In the genomic region with DNA sequence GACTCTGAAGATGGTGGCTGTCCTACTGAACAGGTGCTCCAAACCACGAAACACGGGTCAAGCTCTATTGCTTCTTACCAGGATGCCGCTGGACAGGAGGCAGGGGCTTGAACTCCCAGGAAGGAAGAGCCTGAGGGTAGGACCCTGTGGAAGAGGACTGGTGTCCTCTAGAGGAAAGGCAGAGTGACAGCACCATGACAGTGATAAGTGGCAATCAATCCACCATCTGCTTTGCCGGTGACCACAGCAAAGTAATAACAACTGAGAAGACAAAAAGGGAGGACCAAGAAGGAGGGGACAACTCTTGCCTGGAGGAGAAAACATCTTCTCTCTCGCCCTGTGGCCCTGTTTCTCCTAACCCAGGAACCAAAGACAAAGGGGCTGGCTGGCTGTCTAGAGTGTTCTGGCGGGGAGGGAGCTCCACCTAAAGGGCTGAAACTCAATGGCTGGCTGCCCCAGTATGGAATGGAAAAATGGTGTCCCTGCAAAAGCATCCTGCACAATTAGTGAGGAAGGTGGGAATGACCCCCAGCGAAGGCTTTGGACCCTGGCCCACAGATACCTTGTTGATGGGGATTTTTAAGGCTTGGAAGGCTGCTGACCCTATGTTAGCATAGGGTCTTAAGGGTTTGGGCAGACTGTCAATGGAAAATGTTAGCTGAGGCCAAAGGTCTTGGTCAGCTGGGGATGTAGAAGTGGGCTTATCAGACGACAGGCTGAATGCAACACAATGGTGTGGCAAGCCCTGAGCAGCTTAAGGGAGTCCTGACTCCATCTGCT, we compare ENCODE assay signal across 1 cellular context.
TF ChIP-seq lines count a peak whose summit lies in the region.

No MANE protein-coding gene starts in this region.

TF ChIP-seq in HepG2, 621 proteins besides CTCF, POLR2A, EP300 and RAD21 (continued from another document):
- TF ChIP-seq, protein P1, sequence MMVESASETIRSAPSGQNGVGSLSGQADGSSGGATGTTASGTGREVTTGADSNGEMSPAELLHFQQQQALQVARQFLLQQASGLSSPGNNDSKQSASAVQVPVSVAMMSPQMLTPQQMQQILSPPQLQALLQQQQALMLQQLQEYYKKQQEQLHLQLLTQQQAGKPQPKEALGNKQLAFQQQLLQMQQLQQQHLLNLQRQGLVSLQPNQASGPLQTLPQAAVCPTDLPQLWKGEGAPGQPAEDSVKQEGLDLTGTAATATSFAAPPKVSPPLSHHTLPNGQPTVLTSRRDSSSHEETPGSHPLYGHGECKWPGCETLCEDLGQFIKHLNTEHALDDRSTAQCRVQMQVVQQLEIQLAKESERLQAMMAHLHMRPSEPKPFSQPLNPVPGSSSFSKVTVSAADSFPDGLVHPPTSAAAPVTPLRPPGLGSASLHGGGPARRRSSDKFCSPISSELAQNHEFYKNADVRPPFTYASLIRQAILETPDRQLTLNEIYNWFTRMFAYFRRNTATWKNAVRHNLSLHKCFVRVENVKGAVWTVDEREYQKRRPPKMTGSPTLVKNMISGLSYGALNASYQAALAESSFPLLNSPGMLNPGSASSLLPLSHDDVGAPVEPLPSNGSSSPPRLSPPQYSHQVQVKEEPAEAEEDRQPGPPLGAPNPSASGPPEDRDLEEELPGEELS (CRISPR knock-in tag; IDR thresholded peaks at IDR 0.05) = peak; percentile 13; the same call in 1 of the 2 replicates
- 0 out of 2 replicates have a peak, but pooled peaks have one; percentile 5 for TF ChIP-seq RARA (CRISPR knock-in tag; IDR thresholded peaks at IDR 0.05)
- no peak for TF ChIP-seq MAF1 (CRISPR knock-in tag; IDR thresholded peaks at IDR 0.05; ENCODE audit: borderline replicate concordance)
- no peak for TF ChIP-seq ZNF891 (CRISPR knock-in tag; IDR thresholded peaks at IDR 0.05)
- TF ChIP-seq, protein P2, sequence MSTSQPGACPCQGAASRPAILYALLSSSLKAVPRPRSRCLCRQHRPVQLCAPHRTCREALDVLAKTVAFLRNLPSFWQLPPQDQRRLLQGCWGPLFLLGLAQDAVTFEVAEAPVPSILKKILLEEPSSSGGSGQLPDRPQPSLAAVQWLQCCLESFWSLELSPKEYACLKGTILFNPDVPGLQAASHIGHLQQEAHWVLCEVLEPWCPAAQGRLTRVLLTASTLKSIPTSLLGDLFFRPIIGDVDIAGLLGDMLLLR (CRISPR knock-in tag; IDR thresholded peaks at IDR 0.05) = 0 out of 2 replicates have a peak, but pooled peaks have one; percentile 1
- TF ChIP-seq HOXA5 (CRISPR knock-in tag; IDR thresholded peaks at IDR 0.05) = peak; percentile 65; the same call in 1 of the 2 replicates
- TF ChIP-seq MBNL3 (CRISPR knock-in tag; conservative IDR thresholded peaks at IDR 0.05) = peak; percentile 50; the same call in 1 of the 2 replicates
- peak; percentile 47; the same call in 1 of the 2 replicates for TF ChIP-seq ZNF160 (CRISPR knock-in tag; IDR thresholded peaks at IDR 0.05)
- TF ChIP-seq ONECUT2 (CRISPR knock-in tag; IDR thresholded peaks at IDR 0.05) = no peak
- TF ChIP-seq ZSCAN21 (CRISPR knock-in tag; IDR thresholded peaks at IDR 0.05; ENCODE audit: borderline replicate concordance) = 0 out of 2 replicates have a peak, but pooled peaks have one; percentile 45
- TF ChIP-seq ZMYM2 (CRISPR knock-in tag; IDR thresholded peaks at IDR 0.05) = 0 out of 2 replicates have a peak, but pooled peaks have one; percentile 48
- TF ChIP-seq, protein P3, sequence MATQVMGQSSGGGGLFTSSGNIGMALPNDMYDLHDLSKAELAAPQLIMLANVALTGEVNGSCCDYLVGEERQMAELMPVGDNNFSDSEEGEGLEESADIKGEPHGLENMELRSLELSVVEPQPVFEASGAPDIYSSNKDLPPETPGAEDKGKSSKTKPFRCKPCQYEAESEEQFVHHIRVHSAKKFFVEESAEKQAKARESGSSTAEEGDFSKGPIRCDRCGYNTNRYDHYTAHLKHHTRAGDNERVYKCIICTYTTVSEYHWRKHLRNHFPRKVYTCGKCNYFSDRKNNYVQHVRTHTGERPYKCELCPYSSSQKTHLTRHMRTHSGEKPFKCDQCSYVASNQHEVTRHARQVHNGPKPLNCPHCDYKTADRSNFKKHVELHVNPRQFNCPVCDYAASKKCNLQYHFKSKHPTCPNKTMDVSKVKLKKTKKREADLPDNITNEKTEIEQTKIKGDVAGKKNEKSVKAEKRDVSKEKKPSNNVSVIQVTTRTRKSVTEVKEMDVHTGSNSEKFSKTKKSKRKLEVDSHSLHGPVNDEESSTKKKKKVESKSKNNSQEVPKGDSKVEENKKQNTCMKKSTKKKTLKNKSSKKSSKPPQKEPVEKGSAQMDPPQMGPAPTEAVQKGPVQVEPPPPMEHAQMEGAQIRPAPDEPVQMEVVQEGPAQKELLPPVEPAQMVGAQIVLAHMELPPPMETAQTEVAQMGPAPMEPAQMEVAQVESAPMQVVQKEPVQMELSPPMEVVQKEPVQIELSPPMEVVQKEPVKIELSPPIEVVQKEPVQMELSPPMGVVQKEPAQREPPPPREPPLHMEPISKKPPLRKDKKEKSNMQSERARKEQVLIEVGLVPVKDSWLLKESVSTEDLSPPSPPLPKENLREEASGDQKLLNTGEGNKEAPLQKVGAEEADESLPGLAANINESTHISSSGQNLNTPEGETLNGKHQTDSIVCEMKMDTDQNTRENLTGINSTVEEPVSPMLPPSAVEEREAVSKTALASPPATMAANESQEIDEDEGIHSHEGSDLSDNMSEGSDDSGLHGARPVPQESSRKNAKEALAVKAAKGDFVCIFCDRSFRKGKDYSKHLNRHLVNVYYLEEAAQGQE (IDR thresholded peaks at IDR 0.05; ENCODE audit: borderline replicate concordance in 1 of 2, low read depth in 1 of 2, low read length in 2 of 2) = no peak
- peak; percentile 36; the same call in 1 of the 2 replicates for TF ChIP-seq ZNF331 (CRISPR knock-in tag; IDR thresholded peaks at IDR 0.05)
- 0 out of 2 replicates have a peak, but pooled peaks have one; percentile 66 for TF ChIP-seq DNMT3B (CRISPR knock-in tag; conservative IDR thresholded peaks at IDR 0.05)
- TF ChIP-seq CCAR2 (optimal IDR thresholded peaks at IDR 0.05; ENCODE audit: low read depth, low read length) = no peak
- TF ChIP-seq, protein P4, sequence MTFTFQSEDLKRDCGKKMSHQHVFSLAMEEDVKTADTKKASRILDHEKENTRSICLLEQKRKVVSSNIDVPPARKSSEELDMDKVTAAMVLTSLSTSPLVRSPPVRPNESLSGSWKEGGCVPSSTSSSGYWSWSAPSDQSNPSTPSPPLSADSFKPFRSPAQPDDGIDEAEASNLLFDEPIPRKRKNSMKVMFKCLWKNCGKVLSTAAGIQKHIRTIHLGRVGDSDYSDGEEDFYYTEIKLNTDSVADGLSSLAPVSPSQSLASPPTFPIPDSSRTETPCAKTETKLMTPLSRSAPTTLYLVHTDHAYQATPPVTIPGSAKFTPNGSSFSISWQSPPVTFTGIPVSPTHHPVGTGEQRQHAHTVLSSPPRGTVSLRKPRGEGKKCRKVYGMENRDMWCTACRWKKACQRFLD (CRISPR knock-in tag; IDR thresholded peaks at IDR 0.05; ENCODE audit: borderline replicate concordance) = no peak
- TF ChIP-seq ZNF572 (CRISPR knock-in tag; IDR thresholded peaks at IDR 0.05) = peak; percentile 70; the same call in 1 of the 2 replicates
- peak; percentile 56; the same call in 1 of the 2 replicates for TF ChIP-seq ZNF441 (CRISPR knock-in tag; IDR thresholded peaks at IDR 0.05; ENCODE audit: borderline replicate concordance)
- peak; percentile 63; the same call in 1 of the 2 replicates for TF ChIP-seq RFXAP (CRISPR knock-in tag; IDR thresholded peaks at IDR 0.05; ENCODE audit: borderline replicate concordance)
- TF ChIP-seq, protein P5, sequence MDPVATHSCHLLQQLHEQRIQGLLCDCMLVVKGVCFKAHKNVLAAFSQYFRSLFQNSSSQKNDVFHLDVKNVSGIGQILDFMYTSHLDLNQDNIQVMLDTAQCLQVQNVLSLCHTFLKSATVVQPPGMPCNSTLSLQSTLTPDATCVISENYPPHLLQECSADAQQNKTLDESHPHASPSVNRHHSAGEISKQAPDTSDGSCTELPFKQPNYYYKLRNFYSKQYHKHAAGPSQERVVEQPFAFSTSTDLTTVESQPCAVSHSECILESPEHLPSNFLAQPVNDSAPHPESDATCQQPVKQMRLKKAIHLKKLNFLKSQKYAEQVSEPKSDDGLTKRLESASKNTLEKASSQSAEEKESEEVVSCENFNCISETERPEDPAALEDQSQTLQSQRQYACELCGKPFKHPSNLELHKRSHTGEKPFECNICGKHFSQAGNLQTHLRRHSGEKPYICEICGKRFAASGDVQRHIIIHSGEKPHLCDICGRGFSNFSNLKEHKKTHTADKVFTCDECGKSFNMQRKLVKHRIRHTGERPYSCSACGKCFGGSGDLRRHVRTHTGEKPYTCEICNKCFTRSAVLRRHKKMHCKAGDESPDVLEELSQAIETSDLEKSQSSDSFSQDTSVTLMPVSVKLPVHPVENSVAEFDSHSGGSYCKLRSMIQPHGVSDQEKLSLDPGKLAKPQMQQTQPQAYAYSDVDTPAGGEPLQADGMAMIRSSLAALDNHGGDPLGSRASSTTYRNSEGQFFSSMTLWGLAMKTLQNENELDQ (CRISPR knock-in tag; IDR thresholded peaks at IDR 0.05; ENCODE audit: borderline replicate concordance) = no peak
- peak; percentile 24; the same call in 1 of the 2 replicates for TF ChIP-seq ZNF451 (CRISPR knock-in tag; IDR thresholded peaks at IDR 0.05)
- TF ChIP-seq NCOA2 (CRISPR knock-in tag; IDR thresholded peaks at IDR 0.05) = no peak
- no peak for TF ChIP-seq ZNF33A (CRISPR knock-in tag; IDR thresholded peaks at IDR 0.05; ENCODE audit: borderline replicate concordance)
- peak; percentile 23; the same call in 1 of the 2 replicates for TF ChIP-seq MXD4 (CRISPR knock-in tag; IDR thresholded peaks at IDR 0.05)
- TF ChIP-seq FOXA1 (IDR thresholded peaks at IDR 0.05) = no peak
- TF ChIP-seq FOXA1 (CRISPR knock-in tag; IDR thresholded peaks at IDR 0.05) = 0 out of 2 replicates have a peak, but pooled peaks have one; percentile 23
- TF ChIP-seq SPEN (CRISPR knock-in tag; IDR thresholded peaks at IDR 0.05; ENCODE audit: low read depth) = 0 out of 2 replicates have a peak, but pooled peaks have one; percentile 29
- TF ChIP-seq CBFB (CRISPR knock-in tag; IDR thresholded peaks at IDR 0.05) = peak; percentile 39; the same call in 1 of the 2 replicates
- TF ChIP-seq, protein P6, sequence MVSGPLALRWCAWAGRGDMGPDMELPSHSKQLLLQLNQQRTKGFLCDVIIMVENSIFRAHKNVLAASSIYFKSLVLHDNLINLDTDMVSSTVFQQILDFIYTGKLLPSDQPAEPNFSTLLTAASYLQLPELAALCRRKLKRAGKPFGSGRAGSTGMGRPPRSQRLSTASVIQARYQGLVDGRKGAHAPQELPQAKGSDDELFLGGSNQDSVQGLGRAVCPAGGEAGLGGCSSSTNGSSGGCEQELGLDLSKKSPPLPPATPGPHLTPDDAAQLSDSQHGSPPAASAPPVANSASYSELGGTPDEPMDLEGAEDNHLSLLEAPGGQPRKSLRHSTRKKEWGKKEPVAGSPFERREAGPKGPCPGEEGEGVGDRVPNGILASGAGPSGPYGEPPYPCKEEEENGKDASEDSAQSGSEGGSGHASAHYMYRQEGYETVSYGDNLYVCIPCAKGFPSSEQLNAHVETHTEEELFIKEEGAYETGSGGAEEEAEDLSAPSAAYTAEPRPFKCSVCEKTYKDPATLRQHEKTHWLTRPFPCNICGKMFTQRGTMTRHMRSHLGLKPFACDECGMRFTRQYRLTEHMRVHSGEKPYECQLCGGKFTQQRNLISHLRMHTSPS (CRISPR knock-in tag; IDR thresholded peaks at IDR 0.05; ENCODE audit: low read depth) = 0 out of 2 replicates have a peak, but pooled peaks have one; percentile 54
- TF ChIP-seq SRF (IDR thresholded peaks at IDR 0.05; ENCODE audit: low read depth, low read length) = no peak
- no peak for TF ChIP-seq BORCS8-MEF2B (CRISPR knock-in tag; IDR thresholded peaks at IDR 0.05)
- no peak for TF ChIP-seq ZFP36L1 (CRISPR knock-in tag; IDR thresholded peaks at IDR 0.05)
- TF ChIP-seq ZNF143 (CRISPR knock-in tag; IDR thresholded peaks at IDR 0.05) = 0 out of 2 replicates have a peak, but pooled peaks have one; percentile 18
- TF ChIP-seq MTA3 (CRISPR knock-in tag; IDR thresholded peaks at IDR 0.05) = no peak
- TF ChIP-seq HNF4G (IDR thresholded peaks at IDR 0.05; ENCODE audit: borderline replicate concordance, low read depth, low read length) = peak; percentile 90
- peak; percentile 71; the same call in 1 of the 2 replicates for TF ChIP-seq HNF4G (CRISPR knock-in tag; IDR thresholded peaks at IDR 0.05; ENCODE audit: borderline replicate concordance, low read depth)
- TF ChIP-seq HNF4A (CRISPR knock-in tag; IDR thresholded peaks at IDR 0.05) = peak; percentile 82
- TF ChIP-seq, protein P7, sequence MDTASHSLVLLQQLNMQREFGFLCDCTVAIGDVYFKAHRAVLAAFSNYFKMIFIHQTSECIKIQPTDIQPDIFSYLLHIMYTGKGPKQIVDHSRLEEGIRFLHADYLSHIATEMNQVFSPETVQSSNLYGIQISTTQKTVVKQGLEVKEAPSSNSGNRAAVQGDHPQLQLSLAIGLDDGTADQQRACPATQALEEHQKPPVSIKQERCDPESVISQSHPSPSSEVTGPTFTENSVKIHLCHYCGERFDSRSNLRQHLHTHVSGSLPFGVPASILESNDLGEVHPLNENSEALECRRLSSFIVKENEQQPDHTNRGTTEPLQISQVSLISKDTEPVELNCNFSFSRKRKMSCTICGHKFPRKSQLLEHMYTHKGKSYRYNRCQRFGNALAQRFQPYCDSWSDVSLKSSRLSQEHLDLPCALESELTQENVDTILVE (CRISPR knock-in tag; IDR thresholded peaks at IDR 0.05) = no peak
- TF ChIP-seq MAFK (conservative IDR thresholded peaks at IDR 0.05 in 1 of 2, IDR thresholded peaks at IDR 0.05 in 1 of 2; ENCODE audit: low read length in 2 of 2) = no peak
- TF ChIP-seq SOX13 (IDR thresholded peaks at IDR 0.05) = no peak
- peak in 1 of 2 experiments; percentile 50; a peak in 1 of 4 replicates for TF ChIP-seq SOX13 (CRISPR knock-in tag; conservative IDR thresholded peaks at IDR 0.05 in 1 of 2, IDR thresholded peaks at IDR 0.05 in 1 of 2)
- no peak for TF ChIP-seq ZFP1 (CRISPR knock-in tag; IDR thresholded peaks at IDR 0.05)
- TF ChIP-seq GATAD2A (CRISPR knock-in tag; IDR thresholded peaks at IDR 0.05) = peak; percentile 52
